In genomic region chr6:112910256-112910655, GRCh38 we compare ENCODE assay signal across 27 cellular contexts.
DNase-seq lines count a peak whose midpoint lies in the region; ATAC-seq, FAIRE-seq and TF ChIP-seq lines count a peak whose summit lies in the region.
"Had no signal": no experiment of that assay in that cellular context is flagged by ENCODE, and none has a peak within 500 bp of the region (broad histone marks: within the 10 kb centered on the region; RNA-seq: fewer than 3 reads in every experiment).

No MANE protein-coding gene starts in this region.

- H3K9me3 Mint-ChIP-seq in astrocyte (ENCODE audit: unreplicated experiment): no peaks in the 10 kb centered on the region
- H3K9me3 Mint-ChIP-seq in activated naive CD8-positive, alpha-beta T cell treated with anti-CD3 and anti-CD28 coated beads, Interleukin-2, amount 50 U/mL, for 24 hours: no peaks in the 10 kb centered on the region
- H3K9me3 Mint-ChIP-seq in activated T-cell treated with anti-CD3 and anti-CD28 coated beads, Interleukin-2, amount 50 U/mL, for 24 hours: peaks cover 5% of the 10 kb centered on the region
- H3K9me3 Mint-ChIP-seq: activated CD4-positive, alpha-beta T cell treated with anti-CD3 and anti-CD28 coated beads, Interleukin-2, amount 10 ng/mL, durations not matched to agents 24 days and 14 days had no signal

- no peaks in the 10 kb centered on the region for H3K36me3 ChIP-seq in astrocyte (ENCODE audit: insufficient read depth, low read length)
- H3K36me3 ChIP-seq: SJSA1, upper lobe of right lung had no signal

- H3K27ac Mint-ChIP-seq in astrocyte (ENCODE audit: unreplicated experiment): peak overlapping the region; percentile 79
- no peak overlapping the region for H3K27ac Mint-ChIP-seq in activated naive CD8-positive, alpha-beta T cell treated with anti-CD3 and anti-CD28 coated beads, Interleukin-2, amount 50 U/mL, for 24 hours
- no peak overlapping the region for H3K27ac Mint-ChIP-seq in activated T-cell treated with anti-CD3 and anti-CD28 coated beads, Interleukin-2, amount 50 U/mL, for 24 hours
- H3K27ac Mint-ChIP-seq: activated CD4-positive, alpha-beta T cell treated with anti-CD3 and anti-CD28 coated beads, Interleukin-2, amount 10 ng/mL, durations not matched to agents 24 days and 14 days; naive B cell had no signal

- H3K4me3 ChIP-seq in HFF-Myc (replicated peaks; ENCODE audit: low read depth, low read length) (no peak overlapping the region), astrocyte (ENCODE audit: insufficient read depth, low read depth, low read length) (no peak overlapping the region), fibroblast of villous mesenchyme (ENCODE audit: low read depth, low read length) (no peak overlapping the region)
- H3K4me3 ChIP-seq: A549, dorsolateral prefrontal cortex, SJSA1, upper lobe of right lung had no signal

- H3K4me1 Mint-ChIP-seq in astrocyte (ENCODE audit: low read depth, unreplicated experiment): peaks cover 32% of the 10 kb centered on the region
- no peaks in the 10 kb centered on the region for H3K4me1 Mint-ChIP-seq in activated naive CD8-positive, alpha-beta T cell treated with anti-CD3 and anti-CD28 coated beads, Interleukin-2, amount 50 U/mL, for 24 hours
- H3K4me1 Mint-ChIP-seq in activated T-cell treated with anti-CD3 and anti-CD28 coated beads, Interleukin-2, amount 50 U/mL, for 24 hours (ENCODE audit: low read depth): no peaks in the 10 kb centered on the region
- H3K4me1 Mint-ChIP-seq: activated CD4-positive, alpha-beta T cell treated with anti-CD3 and anti-CD28 coated beads, Interleukin-2, amount 10 ng/mL, durations not matched to agents 24 days and 14 days; naive B cell had no signal

- no peaks in the 10 kb centered on the region for H3K9me3 ChIP-seq in astrocyte (ENCODE audit: insufficient read depth, low read depth, low read length)
- H3K9me3 ChIP-seq: A549, SJSA1, upper lobe of right lung had no signal

- H3K79me2 ChIP-seq in astrocyte (ENCODE audit: insufficient read depth, low read length): no peaks in the 10 kb centered on the region

- H3K4me3 Mint-ChIP-seq in astrocyte (ENCODE audit: unreplicated experiment): no peak overlapping the region
- no peak overlapping the region for H3K4me3 Mint-ChIP-seq in activated naive CD8-positive, alpha-beta T cell treated with anti-CD3 and anti-CD28 coated beads, Interleukin-2, amount 50 U/mL, for 24 hours
- H3K4me3 Mint-ChIP-seq in activated T-cell treated with anti-CD3 and anti-CD28 coated beads, Interleukin-2, amount 50 U/mL, for 24 hours: no peak overlapping the region
- H3K4me3 Mint-ChIP-seq: activated CD4-positive, alpha-beta T cell treated with anti-CD3 and anti-CD28 coated beads, Interleukin-2, amount 10 ng/mL, durations not matched to agents 24 days and 14 days; naive B cell had no signal

- no peak overlapping the region for H3K9ac ChIP-seq in astrocyte (ENCODE audit: low read length)

- no peak for FAIRE-seq in astrocyte (lab: Jason Lieb, UNC)
- FAIRE-seq: A549, endothelial cell of umbilical vein, small intestine had no signal

- H3K36me3 Mint-ChIP-seq in astrocyte (ENCODE audit: low read depth, unreplicated experiment): no peaks in the 10 kb centered on the region
- no peaks in the 10 kb centered on the region for H3K36me3 Mint-ChIP-seq in activated naive CD8-positive, alpha-beta T cell treated with anti-CD3 and anti-CD28 coated beads, Interleukin-2, amount 50 U/mL, for 24 hours (ENCODE audit: low read depth)
- H3K36me3 Mint-ChIP-seq in activated T-cell treated with anti-CD3 and anti-CD28 coated beads, Interleukin-2, amount 50 U/mL, for 24 hours (ENCODE audit: low read depth): no peaks in the 10 kb centered on the region
- H3K36me3 Mint-ChIP-seq: naive B cell had no signal

- peak overlapping the region; percentile 39 for H3K27ac ChIP-seq in astrocyte (ENCODE audit: low read depth, low read length)
- H3K27ac ChIP-seq: A549, C4-2B, dorsolateral prefrontal cortex, foreskin keratinocyte, SJSA1, upper lobe of right lung, VCaP had no signal

- peak overlapping the region; percentile 25 for H3K4me2 ChIP-seq in astrocyte (ENCODE audit: low read length)
- H3K4me2 ChIP-seq: A549 had no signal

- TF ChIP-seq CTCF in AG09319 (IDR thresholded peaks at IDR 0.05; ENCODE audit: low read depth, low read length) (no peak), HFF-Myc (IDR thresholded peaks at IDR 0.05; ENCODE audit: low read depth, low read length, missing control alignments) (no peak), astrocyte (IDR thresholded peaks at IDR 0.05; ENCODE audit: insufficient read depth, low read depth, low read length) (no peak), fibroblast of villous mesenchyme (IDR thresholded peaks at IDR 0.05; ENCODE audit: insufficient read depth, low read depth, low read length) (no peak)

- H3K27me3 Mint-ChIP-seq in astrocyte (ENCODE audit: low read depth, unreplicated experiment): no peaks in the 10 kb centered on the region
- no peaks in the 10 kb centered on the region for H3K27me3 Mint-ChIP-seq in activated naive CD8-positive, alpha-beta T cell treated with anti-CD3 and anti-CD28 coated beads, Interleukin-2, amount 50 U/mL, for 24 hours
- no peaks in the 10 kb centered on the region for H3K27me3 Mint-ChIP-seq in activated T-cell treated with anti-CD3 and anti-CD28 coated beads, Interleukin-2, amount 50 U/mL, for 24 hours
- H3K27me3 Mint-ChIP-seq: activated CD4-positive, alpha-beta T cell treated with anti-CD3 and anti-CD28 coated beads, Interleukin-2, amount 10 ng/mL, durations not matched to agents 24 days and 14 days had no signal

- no peaks in the 10 kb centered on the region for H3K27me3 ChIP-seq in astrocyte (ENCODE audit: insufficient read depth, low read length)
- H3K27me3 ChIP-seq: dorsolateral prefrontal cortex, foreskin keratinocyte, SJSA1, upper lobe of right lung had no signal

- H4K20me1 ChIP-seq in astrocyte (ENCODE audit: insufficient read depth, low read length): no peaks in the 10 kb centered on the region

- H2AFZ ChIP-seq in astrocyte (ENCODE audit: low read depth, low read length): no peak overlapping the region

- peaks cover 18% of the 10 kb centered on the region for H3K4me1 ChIP-seq in astrocyte (ENCODE audit: insufficient read depth, low read length)
- H3K4me1 ChIP-seq: A549, upper lobe of right lung had no signal

- DNase-seq in AG09319 (ENCODE audit: extremely low read depth, low read depth) (peak; percentile 15), HFF-Myc (ENCODE audit: extremely low read depth, low read depth) (peak; percentile 40), astrocyte (ENCODE audit: low read depth) (peak; percentile 71), fibroblast of villous mesenchyme (ENCODE audit: low read depth) (peak; percentile 34)
- no peak for DNase-seq in activated naive CD8-positive, alpha-beta T cell treated with anti-CD3 and anti-CD28 coated beads, Interleukin-2, amount 50 U/mL, for 24 hours
- DNase-seq in activated T-cell treated with anti-CD3 and anti-CD28 coated beads, Interleukin-2, amount 50 U/mL, for 24 hours: no peak
- DNase-seq: activated CD4-positive, alpha-beta T cell treated with anti-CD3 and anti-CD28 coated beads, Interleukin-2, amount 10 ng/mL, durations not matched to agents 24 days and 14 days; activated naive CD4-positive, alpha-beta T cell treated with Interleukin-2 at 50 U/mL for 16 hours; activated T-cell treated with anti-CD3 and anti-CD28 coated beads, Interleukin-2, amount 50 U/mL, for 48 hours; amniotic stem cell; central memory CD4-positive, alpha-beta T cell; dorsolateral prefrontal cortex; KBM-7; naive B cell; NCI-H1436 treated with DMSO at 0.1 percent for 48 hours; NK-92 treated with Interleukin-12 subunit alpha and Interleukin-12 subunit beta, amount 100 ng/mL, for 24 hours; small intestine; T-helper 2 cell; upper lobe of right lung had no signal

- no peak for ATAC-seq in activated naive CD8-positive, alpha-beta T cell treated with anti-CD3 and anti-CD28 coated beads, Interleukin-2, amount 50 U/mL, for 24 hours
- ATAC-seq in GM21576 (IDR thresholded peaks at IDR 0.05; ENCODE audit: unreplicated experiment) (no peak), HG02759 (IDR thresholded peaks at IDR 0.05; ENCODE audit: unreplicated experiment) (no peak)
- ATAC-seq: A549, upper lobe of right lung had no signal

Comparison
In these comparisons a context has a peak if more than half of its experiments do, and no peak if none do; other contexts are left out.
1. DNase-seq: peak in AG09319 (single experiment), HFF-Myc (single experiment), astrocyte (single experiment) and fibroblast of villous mesenchyme (single experiment); none in activated naive CD8-positive, alpha-beta T cell treated with anti-CD3 and anti-CD28 coated beads, Interleukin-2, amount 50 U/mL, for 24 hours (single experiment) and activated T-cell treated with anti-CD3 and anti-CD28 coated beads, Interleukin-2, amount 50 U/mL, for 24 hours (single experiment).